Comparison of ENCODE assay signal across 2 cellular contexts in genomic region chr12:3207858-3208257, GRCh38.
TF ChIP-seq lines count a peak whose summit lies in the region.

No MANE protein-coding gene starts in this region.

TF ChIP-seq in GM12878, 131 proteins besides CTCF, POLR2A, EP300 and RAD21 (continued from another document):
- TF ChIP-seq ZBTB4 (CRISPR knock-in tag; IDR thresholded peaks at IDR 0.05): no peak

TF ChIP-seq in HepG2, 621 proteins besides CTCF, POLR2A, EP300 and RAD21 (continued from another document):
- peak; percentile 36; the same call in 1 of the 2 replicates for TF ChIP-seq ZNF687 (CRISPR knock-in tag; IDR thresholded peaks at IDR 0.05)
- TF ChIP-seq STAG1 (CRISPR knock-in tag; IDR thresholded peaks at IDR 0.05): peak; percentile 52
- no peak for TF ChIP-seq ZFP91 (CRISPR knock-in tag; IDR thresholded peaks at IDR 0.05; ENCODE audit: borderline replicate concordance)
- TF ChIP-seq PRPF4 (IDR thresholded peaks at IDR 0.05; ENCODE audit: low read depth, low read length, poor library complexity, severe bottlenecking): no peak
- TF ChIP-seq CBX1 (IDR thresholded peaks at IDR 0.05; ENCODE audit: low read depth): no peak
- TF ChIP-seq ZNF740 (CRISPR knock-in tag; IDR thresholded peaks at IDR 0.05): no peak
- TF ChIP-seq ZBTB20 (CRISPR knock-in tag; IDR thresholded peaks at IDR 0.05; ENCODE audit: borderline replicate concordance, low read depth): no peak
- no peak for TF ChIP-seq ZNF460 (CRISPR knock-in tag; IDR thresholded peaks at IDR 0.05; ENCODE audit: borderline replicate concordance)
- TF ChIP-seq CAMTA2 (CRISPR knock-in tag; IDR thresholded peaks at IDR 0.05; ENCODE audit: borderline replicate concordance): no peak
- TF ChIP-seq ZNF3 (CRISPR knock-in tag; IDR thresholded peaks at IDR 0.05): no peak
- peak; percentile 70 for TF ChIP-seq HNF4A (CRISPR knock-in tag; IDR thresholded peaks at IDR 0.05)
- no peak for TF ChIP-seq ZNF282 (IDR thresholded peaks at IDR 0.05; ENCODE audit: partially characterized antibody)
- TF ChIP-seq FOXK1 (CRISPR knock-in tag; IDR thresholded peaks at IDR 0.05; ENCODE audit: borderline replicate concordance, low read depth): no peak
- TF ChIP-seq RBM22 (optimal IDR thresholded peaks at IDR 0.05; ENCODE audit: low read length): no peak
- no peak for TF ChIP-seq NKX3-1 (CRISPR knock-in tag; IDR thresholded peaks at IDR 0.05)
- TF ChIP-seq ELK4 (CRISPR knock-in tag; IDR thresholded peaks at IDR 0.05; ENCODE audit: borderline replicate concordance): no peak
- TF ChIP-seq NCOA2 (CRISPR knock-in tag; IDR thresholded peaks at IDR 0.05): no peak
- no peak for TF ChIP-seq CREB3 (CRISPR knock-in tag; IDR thresholded peaks at IDR 0.05)
- no peak for TF ChIP-seq ZBTB7B (CRISPR knock-in tag; IDR thresholded peaks at IDR 0.05)
- TF ChIP-seq ZNF343 (CRISPR knock-in tag; IDR thresholded peaks at IDR 0.05): no peak
- no peak for TF ChIP-seq ZNF10 (CRISPR knock-in tag; IDR thresholded peaks at IDR 0.05; ENCODE audit: borderline replicate concordance, low read depth)
- TF ChIP-seq HMG20B (CRISPR knock-in tag; conservative IDR thresholded peaks at IDR 0.05): no peak
- TF ChIP-seq THAP7 (CRISPR knock-in tag; IDR thresholded peaks at IDR 0.05): no peak
- TF ChIP-seq FIP1L1 (IDR thresholded peaks at IDR 0.05; ENCODE audit: borderline replicate concordance, insufficient read depth, low read depth, low read length): no peak
- TF ChIP-seq ZNF883 (CRISPR knock-in tag; IDR thresholded peaks at IDR 0.05; ENCODE audit: not compliant biosample characterization): no peak
- TF ChIP-seq ZBTB8A (CRISPR knock-in tag; IDR thresholded peaks at IDR 0.05; ENCODE audit: borderline replicate concordance, low read depth): no peak
- TF ChIP-seq RBAK (CRISPR knock-in tag; IDR thresholded peaks at IDR 0.05): no peak
- no peak for TF ChIP-seq ZUFSP (CRISPR knock-in tag; IDR thresholded peaks at IDR 0.05; ENCODE audit: borderline replicate concordance)
- TF ChIP-seq ZNF639 (CRISPR knock-in tag; conservative IDR thresholded peaks at IDR 0.05): no peak
- no peak for TF ChIP-seq ZNF121 (CRISPR knock-in tag; IDR thresholded peaks at IDR 0.05)
- TF ChIP-seq SRSF9 (IDR thresholded peaks at IDR 0.05; ENCODE audit: borderline replicate concordance, insufficient read depth, low read depth, low read length, poor library complexity, severe bottlenecking): no peak
- TF ChIP-seq ZIK1 (CRISPR knock-in tag; IDR thresholded peaks at IDR 0.05; ENCODE audit: borderline replicate concordance, low read depth): no peak
- TF ChIP-seq KLF12 (CRISPR knock-in tag; IDR thresholded peaks at IDR 0.05; ENCODE audit: borderline replicate concordance): no peak
- 0 out of 2 replicates have a peak, but pooled peaks have one; percentile 19 for TF ChIP-seq ZFX (CRISPR knock-in tag; IDR thresholded peaks at IDR 0.05; ENCODE audit: low read depth)
- no peak for TF ChIP-seq CREM (IDR thresholded peaks at IDR 0.05)
- no peak for TF ChIP-seq CREM (CRISPR knock-in tag; IDR thresholded peaks at IDR 0.05)
- TF ChIP-seq DNMT1 (CRISPR knock-in tag; IDR thresholded peaks at IDR 0.05): no peak
- TF ChIP-seq ATRX (CRISPR knock-in tag; IDR thresholded peaks at IDR 0.05; ENCODE audit: borderline replicate concordance): no peak
- peak; percentile 67; the same call in 1 of the 2 replicates for TF ChIP-seq HOXA3 (CRISPR knock-in tag; IDR thresholded peaks at IDR 0.05)
- peak; percentile 71 for TF ChIP-seq ZBTB38 (CRISPR knock-in tag; IDR thresholded peaks at IDR 0.05)
- TF ChIP-seq ZNF280D (CRISPR knock-in tag; IDR thresholded peaks at IDR 0.05): no peak
- no peak for TF ChIP-seq ZBTB37 (CRISPR knock-in tag; IDR thresholded peaks at IDR 0.05)
- no peak for TF ChIP-seq ZNF562 (CRISPR knock-in tag; IDR thresholded peaks at IDR 0.05; ENCODE audit: borderline replicate concordance)
- TF ChIP-seq ONECUT2 (CRISPR knock-in tag; IDR thresholded peaks at IDR 0.05): no peak
- TF ChIP-seq ZNF605 (CRISPR knock-in tag; IDR thresholded peaks at IDR 0.05): no peak
- TF ChIP-seq SKIL (CRISPR knock-in tag; IDR thresholded peaks at IDR 0.05; ENCODE audit: borderline replicate concordance): no peak
